Comparison of ENCODE assay signal across 8 cellular contexts in the genomic region with DNA sequence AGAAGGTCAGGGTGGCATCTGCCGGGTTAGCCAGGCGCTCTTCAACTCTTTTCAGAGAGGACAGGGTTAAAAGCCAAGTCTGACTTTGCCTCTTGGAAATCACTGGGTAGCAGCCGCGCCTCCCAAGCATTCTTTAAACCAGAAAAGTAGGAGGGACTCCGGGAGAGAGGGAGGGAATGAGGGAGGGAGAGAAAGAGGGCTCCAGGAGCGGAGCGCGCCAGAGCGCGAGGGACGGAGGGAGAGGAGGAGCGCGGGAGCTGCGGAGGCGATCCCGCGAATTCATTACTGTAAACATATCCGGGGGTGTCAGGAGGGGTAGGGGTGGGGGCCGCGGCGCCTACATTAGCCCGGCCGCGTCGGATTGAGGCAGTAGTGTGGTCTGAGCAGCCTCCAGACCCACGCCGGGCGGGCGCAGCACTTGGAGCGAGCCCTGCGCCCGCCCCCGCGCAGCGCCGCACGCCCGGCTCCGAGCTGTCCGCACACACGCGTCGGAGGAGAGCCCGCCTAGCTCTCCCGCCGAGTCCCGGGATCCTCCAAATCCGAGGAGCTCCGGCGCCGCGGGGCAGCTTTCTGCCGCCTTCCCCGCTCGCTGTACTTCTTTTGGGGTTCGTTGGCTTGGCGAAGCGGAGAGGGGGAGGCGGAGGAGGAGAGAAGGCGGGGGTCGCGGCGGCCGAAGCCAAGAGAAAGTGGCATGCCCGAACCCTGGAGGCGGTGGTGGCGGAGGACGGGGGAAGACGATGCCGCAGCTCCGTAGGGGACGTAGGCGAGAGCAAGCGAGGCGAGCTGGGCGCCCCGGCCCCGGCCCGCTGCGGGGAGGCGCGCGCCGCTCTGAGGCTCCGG. TPM values are rescaled to one million over a fixed set of nuclear protein-coding genes. Genes with fewer than 3 reads are reported as not detected.
DNase-seq lines count a peak whose midpoint lies in the region; ATAC-seq and TF ChIP-seq lines count a peak whose summit lies in the region.

No MANE protein-coding gene starts in this region.

- TF ChIP-seq POLR2A in ovary (IDR thresholded peaks at IDR 0.05): peak; percentile 29

- no peaks in the 10 kb centered on the region for H3K9me3 ChIP-seq in adipocyte (ENCODE audit: control insufficient read depth, low read length)
- no peaks in the 10 kb centered on the region for H3K9me3 ChIP-seq in heart right ventricle
- H3K9me3 ChIP-seq in ovary: no peaks in the 10 kb centered on the region

- no peak for ATAC-seq in activated CD8-positive, alpha-beta T cell treated with anti-CD3 and anti-CD28 coated beads, Interleukin-2, amount 10 ng/mL, durations not matched to agents 7 days and 5 days
- ATAC-seq in activated CD8-positive, alpha-beta T cell treated with anti-CD3 and anti-CD28 coated beads for 36 hours: no peak
- ATAC-seq in heart right ventricle: peak; percentile 37 to 69 (median 59)

- peaks cover 72% of the 10 kb centered on the region for H3K27me3 Mint-ChIP-seq in activated CD8-positive, alpha-beta T cell treated with anti-CD3 and anti-CD28 coated beads, Interleukin-2, amount 10 ng/mL, durations not matched to agents 7 days and 5 days (ENCODE audit: low read depth)
- peaks cover 69% of the 10 kb centered on the region for H3K27me3 Mint-ChIP-seq in activated CD8-positive, alpha-beta T cell treated with anti-CD3 and anti-CD28 coated beads for 36 hours

- CTCF ChIA-PET in activated CD8-positive, alpha-beta T cell treated with anti-CD3 and anti-CD28 coated beads, Interleukin-2, amount 10 ng/mL, durations not matched to agents 7 days and 5 days (lab: Charles Lee): no interaction called here
- CTCF ChIA-PET in activated CD8-positive, alpha-beta T cell treated with anti-CD3 and anti-CD28 coated beads for 36 hours (lab: Charles Lee): no interaction called here

- H3K4me1 ChIP-seq in adipocyte (ENCODE audit: control insufficient read depth, insufficient read depth, low read length) (peaks cover 49% of the 10 kb centered on the region), heart right ventricle (peaks cover 8 to 60% (median 46%) of the 10 kb centered on the region in 9 donors), ovary (ENCODE audit: insufficient read depth) (no peaks in the 10 kb centered on the region)

- 0 to 1% methylated on average over 68 to 85 of the region's 85 CpGs for WGBS in heart right ventricle, 2 donors
- 0 to 1% (median 1%) methylated on average over 76 to 85 of the region's 85 CpGs for WGBS in ovary, 3 donors

- no peak for TF ChIP-seq CTCF in activated CD8-positive, alpha-beta T cell treated with anti-CD3 and anti-CD28 coated beads for 36 hours (IDR thresholded peaks at IDR 0.05)
- no peak for TF ChIP-seq CTCF in heart right ventricle (IDR thresholded peaks at IDR 0.05)
- no peak for TF ChIP-seq CTCF in ovary (IDR thresholded peaks at IDR 0.05)

- H3K27ac ChIP-seq in heart right ventricle: peak overlapping the region in 8 of 10 donors; percentile 23 to 74 (median 56)
- H3K27ac ChIP-seq in ovary: peak overlapping the region; percentile 61 to 90

- H3K36me3 ChIP-seq in adipocyte (ENCODE audit: control insufficient read depth, insufficient read depth, low read length, severe bottlenecking) (no peaks in the 10 kb centered on the region), heart right ventricle (no peaks in the 10 kb centered on the region), ovary (no peaks in the 10 kb centered on the region)

- TF ChIP-seq EP300 in ovary (IDR thresholded peaks at IDR 0.05): no peak

- POLR2A ChIA-PET in activated CD8-positive, alpha-beta T cell treated with anti-CD3 and anti-CD28 coated beads, Interleukin-2, amount 10 ng/mL, durations not matched to agents 7 days and 5 days (lab: Charles Lee): no interaction called here
- POLR2A ChIA-PET in activated CD8-positive, alpha-beta T cell treated with anti-CD3 and anti-CD28 coated beads for 36 hours (lab: Charles Lee): no interaction called here

- DNase-seq in activated CD8-positive, alpha-beta T cell treated with anti-CD3 and anti-CD28 coated beads, Interleukin-2, amount 10 ng/mL, durations not matched to agents 7 days and 5 days: no peak
- no peak for DNase-seq in activated CD8-positive, alpha-beta T cell treated with anti-CD3 and anti-CD28 coated beads for 36 hours
- DNase-seq in adipocyte (ENCODE audit: low read depth) (peak; percentile 94), heart right ventricle (peak; percentile 38 to 48), ovary (peak; percentile 72 to 84 (median 79)), NOMO-1 treated with DMSO at 0.1 percent for 48 hours (lab: John Stamatoyannopoulos, UW; ENCODE audit: unreplicated experiment) (no peak)
- no peak for DNase-seq in activated CD8-positive, alpha-beta memory T cell treated with anti-CD3 and anti-CD28 coated beads for 24 hours
- no peak for DNase-seq in stimulated activated CD4-positive, alpha-beta T cell treated with anti-CD3 and anti-CD28 coated beads, Interleukin-12 subunit alpha, Interleukin-12 subunit beta, amount 100 ng/mL, for 4 hours

- no peaks in the 10 kb centered on the region for H3K9me3 Mint-ChIP-seq in activated CD8-positive, alpha-beta T cell treated with anti-CD3 and anti-CD28 coated beads, Interleukin-2, amount 10 ng/mL, durations not matched to agents 7 days and 5 days (ENCODE audit: insufficient read depth)
- H3K9me3 Mint-ChIP-seq in activated CD8-positive, alpha-beta T cell treated with anti-CD3 and anti-CD28 coated beads for 36 hours: no peaks in the 10 kb centered on the region

- H3K4me3 ChIP-seq in adipocyte (ENCODE audit: low read length) (peak overlapping the region; percentile 91), heart right ventricle (peak overlapping the region; percentile 28 to 68 (median 61)), ovary (peak overlapping the region; percentile 70)

- intact Hi-C loops in activated CD8-positive, alpha-beta T cell treated with anti-CD3 and anti-CD28 coated beads for 36 hours (cut with micrococcal nuclease): no loop called here
- intact Hi-C loops in heart right ventricle (cut with DNase I): loop anchor here in 4 of 10 donors (5.0 to 10.0 kb wide), 4 partner anchors 128 to 1528 kb away; no protein-coding TSS in a partner anchor
- intact Hi-C loops in ovary (cut with DNase I): no loop called here

- H3K9ac ChIP-seq in adipocyte (ENCODE audit: low read length): peak overlapping the region; percentile 92

- peaks cover 20% of the 10 kb centered on the region for H3K4me1 Mint-ChIP-seq in activated CD8-positive, alpha-beta T cell treated with anti-CD3 and anti-CD28 coated beads, Interleukin-2, amount 10 ng/mL, durations not matched to agents 7 days and 5 days (ENCODE audit: low read depth)
- peaks cover 10% of the 10 kb centered on the region for H3K4me1 Mint-ChIP-seq in activated CD8-positive, alpha-beta T cell treated with anti-CD3 and anti-CD28 coated beads for 36 hours (ENCODE audit: low read depth)

- H3K27ac Mint-ChIP-seq in activated CD8-positive, alpha-beta T cell treated with anti-CD3 and anti-CD28 coated beads, Interleukin-2, amount 10 ng/mL, durations not matched to agents 7 days and 5 days: peak overlapping the region; percentile 11
- no peak overlapping the region for H3K27ac Mint-ChIP-seq in activated CD8-positive, alpha-beta T cell treated with anti-CD3 and anti-CD28 coated beads for 36 hours

- H3K4me3 Mint-ChIP-seq in activated CD8-positive, alpha-beta T cell treated with anti-CD3 and anti-CD28 coated beads, Interleukin-2, amount 10 ng/mL, durations not matched to agents 7 days and 5 days: peak overlapping the region; percentile 60
- no peak overlapping the region for H3K4me3 Mint-ChIP-seq in activated CD8-positive, alpha-beta T cell treated with anti-CD3 and anti-CD28 coated beads for 36 hours

- H3K36me3 Mint-ChIP-seq in activated CD8-positive, alpha-beta T cell treated with anti-CD3 and anti-CD28 coated beads, Interleukin-2, amount 10 ng/mL, durations not matched to agents 7 days and 5 days (ENCODE audit: low read depth): peaks cover 7% of the 10 kb centered on the region
- H3K36me3 Mint-ChIP-seq in activated CD8-positive, alpha-beta T cell treated with anti-CD3 and anti-CD28 coated beads for 36 hours (ENCODE audit: low read depth): no peaks in the 10 kb centered on the region

- no peaks in the 10 kb centered on the region for H3K27me3 ChIP-seq in adipocyte (replicated peaks; ENCODE audit: control insufficient read depth, insufficient read depth, low read length)
- peaks cover 0 to 81% (median 59%) of the 10 kb centered on the region in 7 donors for H3K27me3 ChIP-seq in heart right ventricle
- H3K27me3 ChIP-seq in ovary: no peaks in the 10 kb centered on the region

RNA-seq across cellular contexts. Expression of gene FLRT2, which starts 3.3 kb away (rescaled TPM):
- total RNA-seq in activated CD8-positive, alpha-beta T cell treated with anti-CD3 and anti-CD28 coated beads, Interleukin-2, amount 10 ng/mL, durations not matched to agents 7 days and 5 days: not detected
- total RNA-seq in activated CD8-positive, alpha-beta T cell treated with anti-CD3 and anti-CD28 coated beads for 36 hours: not detected
- total RNA-seq in heart right ventricle: 1 to 10 TPM; 1.5 to 7.5 (median 3.4) TPM
- polyA plus RNA-seq in heart right ventricle: 1 to 10 TPM; 1.1 to 1.5 TPM
- 100 to 1,000 TPM in 1 of 7 donors, 10 to 100 TPM in 6; 27.0 to 166 (median 55.5) TPM for total RNA-seq in ovary
- polyA plus RNA-seq in ovary: 10 to 100 TPM; 36.6 to 80.5 TPM

Comparison
In these comparisons a context has a peak if more than half of its experiments do, and no peak if none do; other contexts are left out.
1. ATAC-seq: peak in heart right ventricle (8 of 8); none in activated CD8-positive, alpha-beta T cell treated with anti-CD3 and anti-CD28 coated beads, Interleukin-2, amount 10 ng/mL, durations not matched to agents 7 days and 5 days (single experiment) and activated CD8-positive, alpha-beta T cell treated with anti-CD3 and anti-CD28 coated beads for 36 hours (single experiment).
2. DNase-seq: peak in adipocyte (single experiment), heart right ventricle (2 of 2) and ovary (5 of 5); none in activated CD8-positive, alpha-beta T cell treated with anti-CD3 and anti-CD28 coated beads, Interleukin-2, amount 10 ng/mL, durations not matched to agents 7 days and 5 days (single experiment), activated CD8-positive, alpha-beta T cell treated with anti-CD3 and anti-CD28 coated beads for 36 hours (single experiment), NOMO-1 treated with DMSO at 0.1 percent for 48 hours (single experiment), activated CD8-positive, alpha-beta memory T cell treated with anti-CD3 and anti-CD28 coated beads for 24 hours (single experiment) and stimulated activated CD4-positive, alpha-beta T cell treated with anti-CD3 and anti-CD28 coated beads, Interleukin-12 subunit alpha, Interleukin-12 subunit beta, amount 100 ng/mL, for 4 hours (single experiment).
3. Peak in every context shown above with its lines, with median percentiles within 50 percentile points of each other: H3K4me3 ChIP-seq.